10 cellular contexts compared by ENCODE assay signal in the genomic region with DNA sequence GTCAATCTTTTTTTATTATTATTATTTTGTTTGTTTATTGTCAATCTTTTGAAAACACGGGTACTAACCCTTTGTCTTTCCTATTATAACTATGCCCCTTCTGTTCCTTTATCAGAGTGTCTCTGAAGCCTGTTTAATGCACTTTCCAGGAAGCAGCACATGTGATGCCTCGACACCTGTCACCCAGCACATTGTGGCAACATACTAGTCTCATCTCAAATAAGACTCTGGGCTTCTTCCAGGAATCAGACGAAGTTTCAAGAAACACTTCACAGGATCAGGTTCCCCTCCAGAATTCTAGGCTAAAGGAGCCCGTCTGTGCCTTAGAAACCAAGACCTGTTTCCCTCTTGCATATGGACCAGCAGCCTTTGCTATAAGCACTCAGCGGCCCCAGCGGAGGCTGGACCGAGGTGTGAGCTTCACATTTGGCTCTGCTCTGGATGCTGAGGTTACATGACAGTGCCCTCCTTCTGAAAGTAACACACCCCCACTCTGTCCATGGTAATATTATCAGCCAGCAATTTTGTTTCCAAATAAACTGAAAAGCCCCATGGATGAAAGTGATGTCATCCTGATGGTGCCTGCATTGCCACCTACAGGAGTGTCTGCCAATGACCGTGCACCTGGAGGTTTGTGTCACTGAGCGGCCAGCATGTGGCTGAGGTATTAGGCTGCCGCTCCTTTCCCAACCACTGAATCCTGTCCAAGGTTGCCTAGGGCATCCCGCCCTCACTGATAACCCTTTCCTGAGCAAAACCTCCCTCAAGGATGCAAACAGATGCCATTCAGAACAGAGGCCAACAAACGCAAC. TPM values are rescaled to one million over a fixed set of nuclear protein-coding genes. Genes with fewer than 3 reads are reported as not detected.
DNase-seq lines count a peak whose midpoint lies in the region; ATAC-seq, FAIRE-seq and TF ChIP-seq lines count a peak whose summit lies in the region.
"Had no signal": no experiment of that assay in that cellular context is flagged by ENCODE, and none has a peak within 500 bp of the region (broad histone marks: within the 10 kb centered on the region; RNA-seq: fewer than 3 reads in every experiment).

No MANE protein-coding gene starts in this region.

- peaks cover 4% of the 10 kb centered on the region for H3K27me3 ChIP-seq in astrocyte (ENCODE audit: insufficient read depth, low read length)
- peaks cover 0 to 9% of the 10 kb centered on the region in 2 donors for H3K27me3 ChIP-seq in left lung

- peaks cover 7% of the 10 kb centered on the region for H3K4me1 Mint-ChIP-seq in astrocyte (ENCODE audit: low read depth, unreplicated experiment)

- no peak overlapping the region for H3K9ac ChIP-seq in astrocyte (ENCODE audit: low read length)

- H3K4me1 ChIP-seq in astrocyte (ENCODE audit: insufficient read depth, low read length) (no peaks in the 10 kb centered on the region), left lung (no peaks in the 10 kb centered on the region)

- H3K27ac ChIP-seq in astrocyte (ENCODE audit: low read depth, low read length), result no peak overlapping the region
- H3K27ac ChIP-seq in left lung, result no peak overlapping the region

- H3K4me2 ChIP-seq in astrocyte (ENCODE audit: low read length), result no peak overlapping the region

- H3K36me3 Mint-ChIP-seq in astrocyte (ENCODE audit: low read depth, unreplicated experiment), result no peaks in the 10 kb centered on the region
- H3K36me3 Mint-ChIP-seq: IgD-negative memory B cell had no signal

- peak; percentile 61 for ATAC-seq in left lung
- ATAC-seq in GM21515 (IDR thresholded peaks at IDR 0.05; ENCODE audit: unreplicated experiment), result no peak

- H3K4me3 ChIP-seq in astrocyte (ENCODE audit: insufficient read depth, low read depth, low read length) (no peak overlapping the region), left lung (no peak overlapping the region)

- no peaks in the 10 kb centered on the region for H4K20me1 ChIP-seq in astrocyte (ENCODE audit: insufficient read depth, low read length)

- DNase-seq in ELF-1 (ENCODE audit: low read depth, low spot score) (peak; percentile 44), HPDE6-E6E7 (ENCODE audit: extremely low spot score) (peak; percentile 22), astrocyte (ENCODE audit: low read depth) (no peak), left lung (no peak), NOMO-1 (lab: John Stamatoyannopoulos, UW; ENCODE audit: unreplicated experiment in 2 of 2) (no peak), SKM-1 treated with dmso at 0.1 percent for 144 hours (lab: John Stamatoyannopoulos, UW; ENCODE audit: unreplicated experiment) (no peak), medulla oblongata (ENCODE audit: extremely low spot score) (no peak)

- intact Hi-C loops in left lung (cut with DNase I), result no loop called here

- H2AFZ ChIP-seq in astrocyte (ENCODE audit: low read depth, low read length), result no peak overlapping the region

- TF ChIP-seq CTCF in astrocyte (IDR thresholded peaks at IDR 0.05; ENCODE audit: insufficient read depth, low read depth, low read length), result peak; percentile 9
- TF ChIP-seq CTCF in left lung (IDR thresholded peaks at IDR 0.05), result no peak

- H3K27ac Mint-ChIP-seq in astrocyte (ENCODE audit: unreplicated experiment), result no peak overlapping the region
- H3K27ac Mint-ChIP-seq: IgD-negative memory B cell; stimulated activated naive CD8-positive, alpha-beta T cell treated with anti-CD3 and anti-CD28 coated beads, Interleukin-15, Interleukin-2, amounts not matched to agents 100 ng/mL and 50 ng/mL, for 24 hours had no signal

- no peaks in the 10 kb centered on the region for H3K9me3 Mint-ChIP-seq in astrocyte (ENCODE audit: unreplicated experiment)
- H3K9me3 Mint-ChIP-seq: IgD-negative memory B cell; stimulated activated naive CD8-positive, alpha-beta T cell treated with anti-CD3 and anti-CD28 coated beads, Interleukin-15, Interleukin-2, amounts not matched to agents 100 ng/mL and 50 ng/mL, for 24 hours had no signal

- FAIRE-seq in astrocyte (lab: Jason Lieb, UNC), result no peak

- no peaks in the 10 kb centered on the region for H3K9me3 ChIP-seq in astrocyte (ENCODE audit: insufficient read depth, low read depth, low read length)
- no peaks in the 10 kb centered on the region for H3K9me3 ChIP-seq in left lung

- H3K4me3 Mint-ChIP-seq in astrocyte (ENCODE audit: unreplicated experiment), result no peak overlapping the region
- H3K4me3 Mint-ChIP-seq: IgD-negative memory B cell; stimulated activated naive CD8-positive, alpha-beta T cell treated with anti-CD3 and anti-CD28 coated beads, Interleukin-15, Interleukin-2, amounts not matched to agents 100 ng/mL and 50 ng/mL, for 24 hours had no signal

- H3K79me2 ChIP-seq in astrocyte (ENCODE audit: insufficient read depth, low read length), result no peaks in the 10 kb centered on the region

- no peaks in the 10 kb centered on the region for H3K36me3 ChIP-seq in astrocyte (ENCODE audit: insufficient read depth, low read length)
- peaks cover 0 to 29% of the 10 kb centered on the region in 2 donors for H3K36me3 ChIP-seq in left lung

- H3K27me3 Mint-ChIP-seq in astrocyte (ENCODE audit: low read depth, unreplicated experiment), result peaks cover 2% of the 10 kb centered on the region
- H3K27me3 Mint-ChIP-seq: IgD-negative memory B cell; stimulated activated naive CD8-positive, alpha-beta T cell treated with anti-CD3 and anti-CD28 coated beads, Interleukin-15, Interleukin-2, amounts not matched to agents 100 ng/mL and 50 ng/mL, for 24 hours had no signal

RNA-seq across cellular contexts. Expression of a gene that starts 38.1 kb away (rescaled TPM):
- total RNA-seq in astrocyte, result 2.6 and 4.6 TPM in 2 replicates
- total RNA-seq in left lung, result 10 to 100 TPM in 1 of 2 donors, 1 to 10 TPM in 1; 6.9 to 21.5 TPM

Comparison
In these comparisons a context has a peak if more than half of its experiments do, and no peak if none do; other contexts are left out.
1. DNase-seq: peak in ELF-1 (single experiment) and HPDE6-E6E7 (single experiment); none in astrocyte (single experiment), left lung (0 of 2), NOMO-1 (0 of 2), SKM-1 treated with dmso at 0.1 percent for 144 hours (single experiment) and medulla oblongata (single experiment).